14 cellular contexts compared by ENCODE assay signal in the genomic region with DNA sequence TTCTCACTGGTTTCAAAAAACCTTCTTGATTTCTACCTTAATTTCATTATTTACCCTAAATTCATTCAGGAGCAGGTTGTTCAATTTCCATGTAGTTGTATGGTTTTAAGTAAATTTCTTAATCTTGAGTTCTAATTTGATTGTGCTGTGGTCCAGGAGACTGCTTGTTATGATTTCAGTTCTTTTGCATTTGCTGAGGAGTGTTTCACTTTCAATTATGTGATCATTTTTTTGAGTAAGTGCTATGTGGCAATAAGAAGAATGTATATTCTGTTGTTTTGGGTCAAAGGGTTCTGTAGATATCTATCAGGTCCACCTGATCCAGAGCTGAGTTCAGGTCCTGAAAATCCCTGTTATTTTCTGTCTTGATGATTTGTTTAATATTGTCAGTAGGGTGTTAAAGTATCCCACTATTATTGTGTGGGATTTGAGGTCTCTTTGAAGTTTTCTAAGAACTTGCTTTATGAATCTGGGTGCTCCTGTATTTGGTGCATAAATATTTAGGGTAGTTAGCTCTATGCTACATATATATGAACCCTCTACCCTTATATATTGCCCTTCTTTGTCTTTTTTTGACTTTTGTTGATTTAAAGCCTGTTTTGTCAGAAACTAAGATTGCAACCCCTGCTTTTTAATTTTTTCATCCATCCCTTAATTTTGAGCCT.
"Had no signal": no experiment of that assay in that cellular context is flagged by ENCODE, and none has a peak within 500 bp of the region (broad histone marks: within the 10 kb centered on the region; RNA-seq: fewer than 3 reads in every experiment).

No MANE protein-coding gene starts in this region.

- H3K4me1 Mint-ChIP-seq: memory B cell had no signal

- H3K4me3 Mint-ChIP-seq: memory B cell had no signal

- ATAC-seq: activated CD4-positive, CD25-positive, alpha-beta regulatory T cell treated with anti-CD3 and anti-CD28 coated beads, Interleukin-2, amount 50 U/mL, for 24 hours; foreskin keratinocyte; left colon; right cardiac atrium had no signal

- DNase-seq: activated CD8-positive, alpha-beta memory T cell treated with anti-CD3 and anti-CD28 coated beads, Interleukin-2, amount 50 U/mL, for 4 hours; activated effector memory CD4-positive, alpha-beta T cell treated with Interleukin-2 at 50 U/mL for 16 hours; activated naive CD4-positive, alpha-beta T cell treated with anti-CD3 and anti-CD28 coated beads, Interleukin-2, amount 50 U/mL, for 16 hours; central memory CD4-positive, alpha-beta T cell; effector memory CD4-positive, alpha-beta T cell; foreskin keratinocyte; left colon; nucleus accumbens; right cardiac atrium; stimulated activated CD4-positive, alpha-beta T cell treated with anti-CD3 and anti-CD28 coated beads, Interleukin-4, amount 100 ng/mL, for 24 hours; stomach; SW 1271 had no signal

- H3K27ac Mint-ChIP-seq: memory B cell had no signal
